In the genomic region with DNA sequence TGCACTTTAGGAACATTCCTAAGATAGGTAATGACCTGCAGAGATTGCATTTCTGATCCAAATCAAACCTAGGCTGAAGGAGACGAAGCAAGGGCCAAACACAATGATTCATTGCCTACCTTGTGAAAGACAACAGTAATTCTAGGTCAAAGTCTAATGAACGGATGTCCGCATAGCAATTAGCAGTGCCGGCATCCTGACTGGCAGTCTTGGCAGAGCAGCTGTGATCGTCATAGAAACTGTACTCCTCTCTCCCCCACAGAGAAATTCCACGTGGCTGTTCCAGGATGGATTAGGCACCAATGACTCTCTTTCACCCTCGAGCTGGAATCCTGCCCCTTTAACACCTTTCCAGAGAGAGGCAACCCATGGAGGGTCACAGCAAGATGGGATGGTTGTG, we compare ENCODE assay signal across 22 cellular contexts. TPM values are rescaled to one million over a fixed set of nuclear protein-coding genes. Genes with fewer than 3 reads are reported as not detected.
DNase-seq lines count a peak whose midpoint lies in the region; ATAC-seq and TF ChIP-seq lines count a peak whose summit lies in the region.
"Had no signal": no experiment of that assay in that cellular context is flagged by ENCODE, and none has a peak within 500 bp of the region (broad histone marks: within the 10 kb centered on the region; RNA-seq: fewer than 3 reads in every experiment).

No MANE protein-coding gene starts in this region.

- no peaks in the 10 kb centered on the region for H3K9me3 Mint-ChIP-seq in activated CD4-positive, alpha-beta T cell treated with anti-CD3 and anti-CD28 coated beads for 36 hours (ENCODE audit: low read depth)

- peak; percentile 73 for DNase-seq in Daoy (ENCODE audit: low read depth)
- peak; percentile 89 for DNase-seq in NCI-H69 (lab: John Stamatoyannopoulos, UW)
- DNase-seq in epithelial cell of prostate (ENCODE audit: low read depth, low spot score), result peak; percentile 41
- DNase-seq in neuronal stem cell (ENCODE audit: low spot score), result no peak
- DNase-seq in activated CD4-positive, alpha-beta T cell treated with anti-CD3 and anti-CD28 coated beads for 36 hours, result no peak
- DNase-seq in NCI-H187 (lab: John Stamatoyannopoulos, UW), result no peak
- DNase-seq: activated CD8-positive, alpha-beta T cell treated with anti-CD3 and anti-CD28 coated beads, Interleukin-2, amount 10 ng/mL, durations not matched to agents 7 days and 5 days; activated T-cell treated with anti-CD3 and anti-CD28 coated beads, Interleukin-2, amount 50 U/mL, for 72 hours; effector CD4-positive, alpha-beta T cell; left ventricle myocardium inferior; NCI-H2081 treated with DMSO at 0.1 percent for 48 hours; NCI-H774; T-cell; WERI-Rb-1 had no signal

- peak overlapping the region; percentile 15 for H3K27ac ChIP-seq in epithelial cell of prostate
- H3K27ac ChIP-seq in neuronal stem cell (replicated peaks; ENCODE audit: low read length), result no peak overlapping the region
- H3K27ac ChIP-seq: cardiac muscle cell, left ventricle myocardium inferior, skin epidermis, thoracic aorta, WERI-Rb-1 had no signal

- H4K8ac ChIP-seq in neuronal stem cell (ENCODE audit: low read depth, low read length), result no peak overlapping the region

- H3K9ac ChIP-seq in neuronal stem cell (ENCODE audit: low read depth, low read length, poor library complexity), result no peak overlapping the region

- CTCF ChIA-PET in activated CD4-positive, alpha-beta T cell treated with anti-CD3 and anti-CD28 coated beads for 36 hours (lab: Charles Lee), result interaction anchor here (1.0 to 1.1 kb wide), 2 partner anchors 55 to 131 kb away, joined by 3 to 4 read pairs; no protein-coding TSS in a partner anchor

- H2BK120ac ChIP-seq in neuronal stem cell (ENCODE audit: low read depth, low read length), result no peak overlapping the region

- ATAC-seq in HG03571 (IDR thresholded peaks at IDR 0.05; ENCODE audit: unreplicated experiment) (no peak), GM18505 (IDR thresholded peaks at IDR 0.05; ENCODE audit: unreplicated experiment) (no peak)
- ATAC-seq in activated CD4-positive, alpha-beta T cell treated with anti-CD3 and anti-CD28 coated beads for 36 hours, result no peak
- ATAC-seq: activated CD8-positive, alpha-beta T cell treated with anti-CD3 and anti-CD28 coated beads, Interleukin-2, amount 10 ng/mL, durations not matched to agents 7 days and 5 days; activated T-cell treated with anti-CD3 and anti-CD28 coated beads, Interleukin-2, amount 50 U/mL, for 72 hours; HepG2; T-cell had no signal

- H3K36me3 Mint-ChIP-seq in activated CD4-positive, alpha-beta T cell treated with anti-CD3 and anti-CD28 coated beads for 36 hours (ENCODE audit: low read depth), result no peaks in the 10 kb centered on the region
- H3K36me3 Mint-ChIP-seq: activated naive CD8-positive, alpha-beta T cell; T-cell had no signal

- no peaks in the 10 kb centered on the region for H3K79me1 ChIP-seq in neuronal stem cell (ENCODE audit: low read depth, low read length)

- no peaks in the 10 kb centered on the region for H3K36me3 ChIP-seq in neuronal stem cell (replicated peaks in 1 of 2; ENCODE audit: control insufficient read depth in 2 of 2, insufficient read depth in 2 of 2, low read length in 2 of 2)
- H3K36me3 ChIP-seq: cardiac muscle cell, left ventricle myocardium inferior, thoracic aorta, WERI-Rb-1 had no signal

- TF ChIP-seq POLR2A in GM18505 (IDR thresholded peaks at IDR 0.05; ENCODE audit: borderline replicate concordance, extremely low read depth, insufficient read depth, insufficient read length), result no peak

- no peaks in the 10 kb centered on the region for H3K27me3 ChIP-seq in neuronal stem cell (ENCODE audit: control insufficient read depth in 3 of 3, insufficient read depth in 3 of 3, low read depth in 1 of 3, low read length in 3 of 3)
- H3K27me3 ChIP-seq: cardiac muscle cell had no signal

- no peak overlapping the region for H3K4ac ChIP-seq in neuronal stem cell (ENCODE audit: low read length)

- no peak overlapping the region for H3K4me3 ChIP-seq in neuronal stem cell (ENCODE audit: low read length in 2 of 2)
- H3K4me3 ChIP-seq: cardiac muscle cell, left ventricle myocardium inferior, skin epidermis, thoracic aorta had no signal

- H4K91ac ChIP-seq in neuronal stem cell (ENCODE audit: low read depth, low read length, poor library complexity), result no peak overlapping the region

- no peak overlapping the region for H3K27ac Mint-ChIP-seq in activated CD4-positive, alpha-beta T cell treated with anti-CD3 and anti-CD28 coated beads for 36 hours
- H3K27ac Mint-ChIP-seq: activated CD8-positive, alpha-beta T cell treated with anti-CD3 and anti-CD28 coated beads, Interleukin-2, amount 10 ng/mL, durations not matched to agents 7 days and 5 days; activated naive CD8-positive, alpha-beta T cell; activated T-cell treated with anti-CD3 and anti-CD28 coated beads, Interleukin-2, amount 50 U/mL, for 72 hours; T-cell had no signal

- no peaks in the 10 kb centered on the region for H3K9me3 ChIP-seq in neuronal stem cell (replicated peaks in 1 of 2; ENCODE audit: control insufficient read depth in 2 of 2, insufficient read depth in 1 of 2, low read depth in 1 of 2, low read length in 2 of 2)
- H3K9me3 ChIP-seq: left ventricle myocardium inferior, thoracic aorta had no signal

- H3K4me1 Mint-ChIP-seq in activated CD4-positive, alpha-beta T cell treated with anti-CD3 and anti-CD28 coated beads for 36 hours, result no peaks in the 10 kb centered on the region
- H3K4me1 Mint-ChIP-seq: T-cell had no signal

- H3K27me3 Mint-ChIP-seq in activated CD4-positive, alpha-beta T cell treated with anti-CD3 and anti-CD28 coated beads for 36 hours, result peaks cover 1% of the 10 kb centered on the region
- H3K27me3 Mint-ChIP-seq: activated naive CD8-positive, alpha-beta T cell; T-cell had no signal

- POLR2A ChIA-PET in activated CD4-positive, alpha-beta T cell treated with anti-CD3 and anti-CD28 coated beads for 36 hours (lab: Charles Lee), result no interaction called here

- no peak overlapping the region for H2BK5ac ChIP-seq in neuronal stem cell (ENCODE audit: low read length)

- no peak overlapping the region for H3K14ac ChIP-seq in neuronal stem cell (ENCODE audit: low read length)

- H3K4me3 Mint-ChIP-seq in activated CD4-positive, alpha-beta T cell treated with anti-CD3 and anti-CD28 coated beads for 36 hours, result no peak overlapping the region
- H3K4me3 Mint-ChIP-seq: activated CD8-positive, alpha-beta T cell treated with anti-CD3 and anti-CD28 coated beads, Interleukin-2, amount 10 ng/mL, durations not matched to agents 7 days and 5 days; activated naive CD8-positive, alpha-beta T cell; activated T-cell treated with anti-CD3 and anti-CD28 coated beads, Interleukin-2, amount 50 U/mL, for 72 hours; T-cell had no signal

- no peak overlapping the region for H2BK15ac ChIP-seq in neuronal stem cell (ENCODE audit: low read length)

- no peak overlapping the region for H3K4me2 ChIP-seq in neuronal stem cell (ENCODE audit: insufficient read depth, low read length, poor library complexity, severe bottlenecking)

- WGBS in neuronal stem cell (ENCODE audit: extremely low coverage in 2 of 2, insufficient read length in 2 of 2, insufficient replicate concordance in 1 of 2), 2 donors, result no CpG with 5 or more reads among the region's 7 CpGs

- no peak overlapping the region for H2AK5ac ChIP-seq in neuronal stem cell (ENCODE audit: low read depth, low read length)

- no peak overlapping the region for H3K23ac ChIP-seq in neuronal stem cell (ENCODE audit: low read depth, low read length, poor library complexity)

- H2BK12ac ChIP-seq in neuronal stem cell (ENCODE audit: low read length), result no peak overlapping the region

- peak overlapping the region; percentile 24 for H2AFZ ChIP-seq in neuronal stem cell (ENCODE audit: low read length)

- H3K18ac ChIP-seq in neuronal stem cell (ENCODE audit: low read length), result no peak overlapping the region

- peaks cover 0 to 4% of the 10 kb centered on the region in 2 donors for H3K4me1 ChIP-seq in neuronal stem cell (ENCODE audit: control insufficient read depth in 2 of 2, insufficient read depth in 1 of 2, low read depth in 1 of 2, low read length in 2 of 2)
- H3K4me1 ChIP-seq: left ventricle myocardium inferior had no signal

- intact Hi-C loops in activated CD4-positive, alpha-beta T cell treated with anti-CD3 and anti-CD28 coated beads for 36 hours (cut with DNase I, micrococcal nuclease), result no loop called here

RNA-seq across cellular contexts. Expression of gene VAV3, which starts 28.9 kb away (rescaled TPM):
- total RNA-seq in Daoy (2014; rRNA removed; shearing (Covaris generic)), result 2.4 and 3.8 TPM in 2 replicates
- 0.57 TPM for polyA plus RNA-seq in neuronal stem cell (2013, experiment 1 of 2)
- polyA plus RNA-seq in neuronal stem cell (2013, experiment 2 of 2), result 0.73 TPM
- 1 to 10 TPM; 1.3 to 1.9 TPM for total RNA-seq in activated CD4-positive, alpha-beta T cell treated with anti-CD3 and anti-CD28 coated beads for 36 hours
- total RNA-seq: osteocyte had no signal

Comparison
In these comparisons a context has a peak if more than half of its experiments do, and no peak if none do; other contexts are left out.
1. DNase-seq: peak in Daoy (single experiment), NCI-H69 (single experiment) and epithelial cell of prostate (single experiment); none in neuronal stem cell (single experiment), activated CD4-positive, alpha-beta T cell treated with anti-CD3 and anti-CD28 coated beads for 36 hours (single experiment) and NCI-H187 (0 of 2).